Comparison of ENCODE assay signal across 19 cellular contexts in genomic region chr10:38146579-38147333, GRCh38. TPM values are rescaled to one million over a fixed set of nuclear protein-coding genes. Genes with fewer than 3 reads are reported as not detected.
DNase-seq lines count a peak whose midpoint lies in the region; ATAC-seq and TF ChIP-seq lines count a peak whose summit lies in the region.
"Had no signal": no experiment of that assay in that cellular context is flagged by ENCODE, and none has a peak within 500 bp of the region (broad histone marks: within the 10 kb centered on the region; RNA-seq: fewer than 3 reads in every experiment).

No MANE protein-coding gene starts in this region.

- H3K9me3 Mint-ChIP-seq in activated naive CD4-positive, alpha-beta T cell treated with anti-CD3 and anti-CD28 coated beads, Interleukin-2, amount 50 U/mL, for 72 hours = peaks cover 5% of the 10 kb centered on the region in 2 donors

- peak; percentile 19 for DNase-seq in NAMALWA (ENCODE audit: low spot score)
- peak; percentile 1 for DNase-seq in epithelial cell of prostate (ENCODE audit: low read depth, low spot score)
- DNase-seq in midbrain (lab: John Stamatoyannopoulos, UW) = peak; percentile 6
- DNase-seq in SK-N-SH = no peak
- DNase-seq in activated naive CD4-positive, alpha-beta T cell treated with anti-CD3 and anti-CD28 coated beads, Interleukin-2, amount 50 U/mL, for 72 hours (ENCODE audit: low spot score in 2 of 2) = no peak
- DNase-seq in SW480 (ENCODE audit: low spot score) = no peak
- DNase-seq: Calu3, DMS79, NCI-H1105, NCI-H187, NCI-H446 treated with DMSO at 0.1 percent for 48 hours, NCI-H82, Peyer's patch, SHP77 treated with DMSO at 0.1 percent for 48 hours had no signal

- peak overlapping the region; percentile 70 for H3K4me2 ChIP-seq in BLaER1
- no peak overlapping the region for H3K4me2 ChIP-seq in SK-N-SH
- H3K4me2 ChIP-seq: GM23338 had no signal

- H3K36me3 Mint-ChIP-seq in activated naive CD4-positive, alpha-beta T cell treated with anti-CD3 and anti-CD28 coated beads, Interleukin-2, amount 50 U/mL, for 72 hours = peaks cover 0 to 6% of the 10 kb centered on the region in 2 donors
- H3K36me3 Mint-ChIP-seq: CD14-positive monocyte had no signal

- H3K79me2 ChIP-seq in SK-N-SH (ENCODE audit: insufficient read depth) = no peaks in the 10 kb centered on the region

- TF ChIP-seq EP300 in SK-N-SH (IDR thresholded peaks at IDR 0.05; ENCODE audit: borderline replicate concordance in 1 of 2, low read depth in 1 of 2, low read length in 1 of 2) = no peak

- H3K9ac ChIP-seq in BLaER1 (peak overlapping the region; percentile 75), SK-N-SH (no peak overlapping the region)

- H3F3A ChIP-seq in SK-N-SH (replicated peaks; ENCODE audit: insufficient read depth) = no peaks in the 10 kb centered on the region

- H3K9me3 ChIP-seq in BLaER1 (0 out of 2 replicates have a peak, but pooled peaks cover 4% of the 10 kb centered on the region), SK-N-SH (no peaks in the 10 kb centered on the region)

- H3K27me3 ChIP-seq in BLaER1 (no peaks in the 10 kb centered on the region), SK-N-SH (ENCODE audit: insufficient read depth) (no peaks in the 10 kb centered on the region)
- H3K27me3 ChIP-seq: Peyer's patch had no signal

- no peaks in the 10 kb centered on the region for H3K9me2 ChIP-seq in SK-N-SH

- no peak overlapping the region for H3K4me3 ChIP-seq in BLaER1
- no peak overlapping the region for H3K4me3 ChIP-seq in SK-N-SH (ENCODE audit: low read depth in 2 of 2, low read length in 1 of 2)
- H3K4me3 ChIP-seq: GM23338, K562, Peyer's patch had no signal

- POLR2A ChIA-PET in SK-N-SH (lab: Yijun Ruan, JAX) = no interaction called here

- no peak for TF ChIP-seq RAD21 in SK-N-SH (IDR thresholded peaks at IDR 0.05; ENCODE audit: low read length)

- no peak overlapping the region for H3K27ac Mint-ChIP-seq in activated naive CD4-positive, alpha-beta T cell treated with anti-CD3 and anti-CD28 coated beads, Interleukin-2, amount 50 U/mL, for 72 hours
- H3K27ac Mint-ChIP-seq: CD14-positive monocyte, GM23338 had no signal

- WGBS in SK-N-SH (ENCODE audit: low lambda C conversion rate) = 59% methylated on average over 10 of the region's 11 CpGs

- no peak for TF ChIP-seq CTCF in SK-N-SH (IDR thresholded peaks at IDR 0.05)

- H3K36me3 ChIP-seq in BLaER1 = peaks cover 4% of the 10 kb centered on the region; the same call in 1 of the 2 replicates
- no peaks in the 10 kb centered on the region for H3K36me3 ChIP-seq in SK-N-SH (replicated peaks in 1 of 2; ENCODE audit: control insufficient read depth in 1 of 2, insufficient read depth in 2 of 2, low read length in 1 of 2)
- H3K36me3 ChIP-seq: Peyer's patch had no signal

- CTCF ChIA-PET in SK-N-SH (lab: Yijun Ruan, JAX) = no interaction called here

- no peak overlapping the region for H2AFZ ChIP-seq in SK-N-SH (ENCODE audit: low read depth)
- H2AFZ ChIP-seq: GM23338 had no signal

- H4K20me1 ChIP-seq in BLaER1 (no peaks in the 10 kb centered on the region), SK-N-SH (ENCODE audit: insufficient read depth) (no peaks in the 10 kb centered on the region)

- ATAC-seq in activated naive CD4-positive, alpha-beta T cell treated with anti-CD3 and anti-CD28 coated beads, Interleukin-2, amount 50 U/mL, for 72 hours = no peak
- no peak for ATAC-seq in HG03342 (IDR thresholded peaks at IDR 0.05; ENCODE audit: unreplicated experiment)
- ATAC-seq: GM23338, K562 had no signal

- peaks cover 31% of the 10 kb centered on the region for H3K4me1 ChIP-seq in BLaER1
- no peaks in the 10 kb centered on the region for H3K4me1 ChIP-seq in SK-N-SH (ENCODE audit: control insufficient read depth in 1 of 2, insufficient read depth in 2 of 2, low read depth in 1 of 2, low read length in 1 of 2)
- H3K4me1 ChIP-seq: Peyer's patch had no signal

- H3K27ac ChIP-seq in BLaER1 (peak overlapping the region; percentile 87), epithelial cell of prostate (no peak overlapping the region), SK-N-SH (ENCODE audit: low read depth in 2 of 2, low read length in 1 of 2) (no peak overlapping the region)
- H3K27ac ChIP-seq: Peyer's patch had no signal

TF ChIP-seq in SK-N-SH, 30 proteins besides CTCF, POLR2A, EP300 and RAD21:
- TF ChIP-seq ELF1 (IDR thresholded peaks at IDR 0.05) = no peak
- no peak for TF ChIP-seq GABPA (IDR thresholded peaks at IDR 0.05; ENCODE audit: low read depth)
- TF ChIP-seq, protein P1, sequence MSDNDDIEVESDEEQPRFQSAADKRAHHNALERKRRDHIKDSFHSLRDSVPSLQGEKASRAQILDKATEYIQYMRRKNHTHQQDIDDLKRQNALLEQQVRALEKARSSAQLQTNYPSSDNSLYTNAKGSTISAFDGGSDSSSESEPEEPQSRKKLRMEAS (IDR thresholded peaks at IDR 0.05; ENCODE audit: low read depth) = no peak
- no peak for TF ChIP-seq RCOR1 (IDR thresholded peaks at IDR 0.05; ENCODE audit: low read length)

RNA-seq across cellular contexts. Expression of gene ZNF37A, which starts 52.6 kb away (rescaled TPM):
- polyA plus RNA-seq in SK-N-SH (2012; rRNA removed) = 5.4 and 6.6 TPM in 2 replicates
- 4.6 and 6.8 TPM in 2 replicates for polyA plus RNA-seq in SK-N-SH (2012; cell fraction: cytosol; rRNA removed)
- polyA plus RNA-seq in SK-N-SH (2012; cell fraction: nucleus; rRNA removed) = 8.5 and 17.0 TPM in 2 replicates
- 10 to 100 TPM; 23.5 to 27.2 TPM for total RNA-seq in activated naive CD4-positive, alpha-beta T cell treated with anti-CD3 and anti-CD28 coated beads, Interleukin-2, amount 50 U/mL, for 72 hours

Comparison
In these comparisons a context has a peak if more than half of its experiments do, and no peak if none do; other contexts are left out.
1. DNase-seq: peak in NAMALWA (single experiment), epithelial cell of prostate (single experiment) and midbrain (single experiment); none in SK-N-SH (single experiment), activated naive CD4-positive, alpha-beta T cell treated with anti-CD3 and anti-CD28 coated beads, Interleukin-2, amount 50 U/mL, for 72 hours (0 of 2) and SW480 (single experiment).